In the genomic region with DNA sequence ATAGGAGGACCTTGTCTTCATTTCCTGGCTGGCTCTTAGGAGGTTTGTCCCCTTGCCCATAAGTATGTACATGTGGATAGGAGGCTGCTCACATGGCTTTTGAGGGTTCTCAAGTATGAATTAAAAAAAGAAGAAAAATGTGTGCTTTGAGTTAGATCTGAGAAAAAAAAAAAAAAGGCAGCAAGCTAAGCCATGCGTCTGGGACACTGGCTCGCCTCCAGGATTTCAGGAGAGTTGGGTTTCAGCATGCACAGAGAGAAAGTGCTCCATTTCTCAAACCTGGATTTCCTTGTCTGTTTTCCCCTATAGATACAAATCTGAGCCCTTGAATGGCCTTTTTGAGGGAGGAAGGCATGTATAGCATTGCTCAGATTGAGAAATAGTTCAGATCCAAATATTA, we compare ENCODE assay signal across 22 cellular contexts. TPM values are rescaled to one million over a fixed set of nuclear protein-coding genes. Genes with fewer than 3 reads are reported as not detected.
DNase-seq lines count a peak whose midpoint lies in the region; ATAC-seq and TF ChIP-seq lines count a peak whose summit lies in the region.
"Had no signal": no experiment of that assay in that cellular context is flagged by ENCODE, and none has a peak within 500 bp of the region (broad histone marks: within the 10 kb centered on the region; RNA-seq: fewer than 3 reads in every experiment).

No MANE protein-coding gene starts in this region.

- WGBS in ovary, 3 donors, result 31 to 47% (median 43%) methylated on average over 2 of the region's 2 CpGs
- 41% methylated on average over 2 of the region's 2 CpGs for WGBS in esophagus muscularis mucosa

- DNase-seq in DMS79 treated with DMSO at 0.1 percent for 48 hours (lab: John Stamatoyannopoulos, UW) (peak; percentile 79), NCI-H2171 (lab: John Stamatoyannopoulos, UW) (peak; percentile 79), fibroblast of the conjunctiva (ENCODE audit: low read depth) (peak; percentile 41), ovary (peak in 4 of 5 donors; percentile 54 to 71 (median 66)), esophagus muscularis mucosa (ENCODE audit: extremely low spot score) (no peak), HAP-1 (ENCODE audit: low spot score in 2 of 2) (no peak)
- DNase-seq: activated CD4-positive, alpha-beta T cell treated with anti-CD3 and anti-CD28 coated beads for 4 hours; CD8-positive, alpha-beta memory T cell; effector CD4-positive, alpha-beta T cell; erythroblast; HFFc6; mammary epithelial cell; MV-4-11; NCI-H2081; NCI-H524 treated with DMSO at 0.1 percent for 48 hours; occipital lobe; SK-N-SH; T-helper 2 cell had no signal

- intact Hi-C loops in ovary (cut with DNase I), result loop anchor here in 2 of 4 donors (10.0 kb wide), 2 partner anchors 158 to 438 kb away; no protein-coding TSS in a partner anchor
- intact Hi-C loops in esophagus muscularis mucosa (cut with DNase I), result no loop called here

- in situ Hi-C loops in HAP-1 (cut with MboI; ENCODE audit: low sequenced_read_pairs), result no loop called here

- H3K27ac ChIP-seq in ovary, result no peak overlapping the region
- no peak overlapping the region for H3K27ac ChIP-seq in esophagus muscularis mucosa (replicated peaks in 1 of 4)

- TF ChIP-seq POLR2A in ovary (IDR thresholded peaks at IDR 0.05) (no peak), esophagus muscularis mucosa (IDR thresholded peaks at IDR 0.05; ENCODE audit: low read depth) (no peak)

- H3K27me3 ChIP-seq in ovary, result no peaks in the 10 kb centered on the region
- H3K27me3 ChIP-seq in esophagus muscularis mucosa, result peaks cover 0 to 44% (median 15%) of the 10 kb centered on the region in 4 donors
- H3K27me3 ChIP-seq in HAP-1 (ENCODE audit: low read depth), result no peaks in the 10 kb centered on the region

- H3K9me3 ChIP-seq in ovary (no peaks in the 10 kb centered on the region), esophagus muscularis mucosa (peaks cover 0 to 8% (median 2%) of the 10 kb centered on the region in 4 donors), HAP-1 (peaks cover 5% of the 10 kb centered on the region)
- H3K9me3 ChIP-seq: SK-N-SH had no signal

- no peaks in the 10 kb centered on the region for H3K36me3 ChIP-seq in ovary
- no peaks in the 10 kb centered on the region for H3K36me3 ChIP-seq in esophagus muscularis mucosa
- no peaks in the 10 kb centered on the region for H3K36me3 ChIP-seq in HAP-1 (replicated peaks)

- no peak for ATAC-seq in HG03159 (IDR thresholded peaks at IDR 0.05; ENCODE audit: unreplicated experiment)
- ATAC-seq: right cardiac atrium had no signal

- no peak for TF ChIP-seq CTCF in ovary (IDR thresholded peaks at IDR 0.05)
- TF ChIP-seq CTCF in esophagus muscularis mucosa (IDR thresholded peaks at IDR 0.05), result no peak

- no peak overlapping the region for H3K4me3 ChIP-seq in ovary
- no peak overlapping the region for H3K4me3 ChIP-seq in esophagus muscularis mucosa
- no peak overlapping the region for H3K4me3 ChIP-seq in HAP-1

- H3K4me1 ChIP-seq in ovary (ENCODE audit: insufficient read depth) (peaks cover 2% of the 10 kb centered on the region), esophagus muscularis mucosa (peaks cover 0 to 12% (median 0%) of the 10 kb centered on the region in 4 donors), HAP-1 (peaks cover 9% of the 10 kb centered on the region)

- TF ChIP-seq EP300 in ovary (IDR thresholded peaks at IDR 0.05), result no peak
- no peak for TF ChIP-seq EP300 in esophagus muscularis mucosa (IDR thresholded peaks at IDR 0.05)

RNA-seq across cellular contexts. Expression of a gene that starts 3.0 kb away (rescaled TPM):
- 1,000 to 10,000 TPM in 3 of 7 donors, 100 to 1,000 TPM in 4; 186 to 1,950 (median 421) TPM for total RNA-seq in ovary
- 100 to 1,000 TPM; 196 to 293 TPM for polyA plus RNA-seq in ovary
- 10 to 100 TPM in 3 of 4 donors, 1 to 10 TPM in 1; 9.4 to 53.2 (median 22.1) TPM for total RNA-seq in esophagus muscularis mucosa
- total RNA-seq: astrocyte, HT1080 had no signal
- polyA plus RNA-seq: CD8-positive, alpha-beta memory T cell; SK-N-SH had no signal

Comparison
In these comparisons a context has a peak if more than half of its experiments do, and no peak if none do; other contexts are left out.
1. DNase-seq: peak in DMS79 treated with DMSO at 0.1 percent for 48 hours (single experiment), NCI-H2171 (single experiment), fibroblast of the conjunctiva (single experiment) and ovary (4 of 5); none in esophagus muscularis mucosa (single experiment) and HAP-1 (0 of 2).